In the genomic region with DNA sequence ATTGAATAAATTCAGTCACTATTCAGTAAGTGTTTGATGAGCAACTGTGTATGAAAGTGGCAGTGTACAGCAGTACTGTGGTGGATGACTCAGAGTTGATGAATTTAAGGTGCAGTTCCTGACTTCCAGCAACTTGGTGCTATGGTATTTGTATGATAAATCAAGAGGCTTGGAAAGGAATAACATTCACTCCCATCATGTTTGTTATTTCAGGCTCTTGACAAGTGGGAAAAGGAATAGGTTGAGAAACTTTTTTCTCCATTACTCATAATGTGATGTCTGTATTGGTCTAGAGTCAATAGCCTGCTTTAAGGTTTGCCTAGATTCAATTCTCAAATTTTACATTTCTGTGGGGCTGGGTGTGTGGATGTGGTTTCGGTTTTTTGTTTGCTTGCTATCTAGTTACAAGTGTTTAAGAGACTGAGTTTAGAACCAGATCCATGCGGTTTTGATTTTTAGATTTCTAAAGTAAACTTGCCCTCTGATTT, we compare ENCODE assay signal across 10 cellular contexts. TPM values are rescaled to one million over a fixed set of nuclear protein-coding genes. Genes with fewer than 3 reads are reported as not detected.
A peak's percentile ranks its signal among the peaks of the same experiment; 100 is the strongest.
DNase-seq lines count a peak whose midpoint lies in the region; TF ChIP-seq lines count a peak whose summit lies in the region.
"Had no signal": no experiment of that assay in that cellular context is flagged by ENCODE, and none has a peak within 500 bp of the region (broad histone marks: within the 10 kb centered on the region; RNA-seq: fewer than 3 reads in every experiment).

No MANE protein-coding gene starts in this region.

- H3F3A ChIP-seq in PC-9 (ENCODE audit: insufficient read depth, low read depth) = peaks cover 17% of the 10 kb centered on the region; the same call in 1 of the 2 replicates

- intact Hi-C loops in PC-9 (cut with micrococcal nuclease; ENCODE audit: unreplicated experiment) (loop anchor here (1.0 kb wide), 3 partner anchors 19 to 72 kb away; a partner anchor contains a TSS), stomach (cut with DNase I; ENCODE audit: low total_unique reads) (no loop called here), spleen (cut with DNase I; ENCODE audit: low total_unique reads) (no loop called here)

- H3K27ac ChIP-seq in PC-9 (peak overlapping the region; percentile 87), stomach (peak overlapping the region in 4 of 5 donors; percentile 43 to 79 (median 57)), spleen (no peak overlapping the region)

- no peaks in the 10 kb centered on the region for H4K20me1 ChIP-seq in PC-9 (ENCODE audit: insufficient read depth)

- H3K36me3 Mint-ChIP-seq in activated T-cell treated with anti-CD3 and anti-CD28 coated beads, Interleukin-2, amount 50 U/mL, for 24 hours (ENCODE audit: low read depth) = no peaks in the 10 kb centered on the region
- H3K36me3 Mint-ChIP-seq: CD8-positive, alpha-beta T cell had no signal

- H3K4me1 Mint-ChIP-seq in activated T-cell treated with anti-CD3 and anti-CD28 coated beads, Interleukin-2, amount 50 U/mL, for 24 hours (ENCODE audit: low read depth) = peaks cover 17% of the 10 kb centered on the region

- H3K27me3 ChIP-seq in PC-9 (ENCODE audit: insufficient read depth, low read depth) (no peaks in the 10 kb centered on the region), stomach (no peaks in the 10 kb centered on the region), spleen (replicated peaks in 1 of 7) (peaks cover 0 to 6% (median 0%) of the 10 kb centered on the region in 7 donors)

- DNase-seq in activated T-cell treated with anti-CD3 and anti-CD28 coated beads, Interleukin-2, amount 50 U/mL, for 24 hours = no peak
- DNase-seq in activated T-cell treated with anti-CD3 and anti-CD28 coated beads, Interleukin-2, amount 50 U/mL, for 48 hours = no peak
- DNase-seq in PC-9 = peak; percentile 44 to 97
- DNase-seq in foreskin fibroblast = peak; percentile 89 to 91
- no peak for DNase-seq in stomach
- DNase-seq in C1 segment of cervical spinal cord (lab: John Stamatoyannopoulos, UW) = no peak
- DNase-seq in spleen = no peak
- DNase-seq in activated CD4-positive, CD25-positive, alpha-beta regulatory T cell (lab: John Stamatoyannopoulos, UW) = no peak
- DNase-seq: CD8-positive, alpha-beta T cell had no signal

- peak overlapping the region; percentile 38 for H3K27ac Mint-ChIP-seq in activated T-cell treated with anti-CD3 and anti-CD28 coated beads, Interleukin-2, amount 50 U/mL, for 24 hours
- H3K27ac Mint-ChIP-seq: CD8-positive, alpha-beta T cell had no signal

- no peak overlapping the region for H3K4me3 Mint-ChIP-seq in activated T-cell treated with anti-CD3 and anti-CD28 coated beads, Interleukin-2, amount 50 U/mL, for 24 hours
- H3K4me3 Mint-ChIP-seq: CD8-positive, alpha-beta T cell; nephron had no signal

- H2AFZ ChIP-seq in PC-9 = no peak overlapping the region

- BruUV-seq in PC-9 (replicated peaks; lab: Mats Ljungman, UMichigan) = no TSS peak

- WGBS in stomach, 5 donors = 17 to 50% (median 30%) methylated on average over 2 of the region's 2 CpGs
- 73 to 87% (median 82%) methylated on average over 2 of the region's 2 CpGs for WGBS in spleen, 5 donors

- peak overlapping the region; percentile 65 for H3K4me2 ChIP-seq in PC-9

- TF ChIP-seq POLR2A in stomach (IDR thresholded peaks at IDR 0.05) (no peak), spleen (IDR thresholded peaks at IDR 0.05) (no peak)

- 0 out of 2 replicates have a peak, but pooled peaks cover 2% of the 10 kb centered on the region for H3K79me2 ChIP-seq in PC-9 (ENCODE audit: low read depth)

- no peaks in the 10 kb centered on the region for H3K9me3 Mint-ChIP-seq in activated T-cell treated with anti-CD3 and anti-CD28 coated beads, Interleukin-2, amount 50 U/mL, for 24 hours
- H3K9me3 Mint-ChIP-seq: CD8-positive, alpha-beta T cell; nephron had no signal

- no peak for TF ChIP-seq EP300 in stomach (IDR thresholded peaks at IDR 0.05)

- H3K27me3 Mint-ChIP-seq in activated T-cell treated with anti-CD3 and anti-CD28 coated beads, Interleukin-2, amount 50 U/mL, for 24 hours = peaks cover 43% of the 10 kb centered on the region

- TF ChIP-seq CTCF in PC-9 (conservative IDR thresholded peaks at IDR 0.05) (no peak), foreskin fibroblast (IDR thresholded peaks at IDR 0.05; ENCODE audit: low read depth, low read length) (no peak), stomach (IDR thresholded peaks at IDR 0.05) (no peak), spleen (IDR thresholded peaks at IDR 0.05 in 8 of 11, conservative IDR thresholded peaks at IDR 0.05 in 3 of 11) (no peak)

- no peaks in the 10 kb centered on the region for H3K36me3 ChIP-seq in PC-9 (ENCODE audit: low read depth)
- peaks cover 0 to 5% (median 0%) of the 10 kb centered on the region in 4 donors for H3K36me3 ChIP-seq in stomach
- no peaks in the 10 kb centered on the region for H3K36me3 ChIP-seq in spleen

- no peaks in the 10 kb centered on the region for H3K9me2 ChIP-seq in PC-9 (ENCODE audit: insufficient read depth)

- CTCF ChIA-PET in PC-9 (lab: Charles Lee) = interaction anchor here (2.1 kb wide), 1 partner anchor 17 kb away, joined by 8 read pairs; no protein-coding TSS in a partner anchor

- H3K4me3 ChIP-seq in PC-9 = peak overlapping the region; percentile 20; the same call in 1 of the 2 replicates
- no peak overlapping the region for H3K4me3 ChIP-seq in foreskin fibroblast (ENCODE audit: low read depth in 1 of 2, low read length in 2 of 2)
- no peak overlapping the region for H3K4me3 ChIP-seq in stomach
- no peak overlapping the region for H3K4me3 ChIP-seq in spleen

- POLR2A ChIA-PET in PC-9 (lab: Charles Lee; ENCODE audit: unreplicated experiment) = interaction anchor here (0.5 to 0.6 kb wide), 3 partner anchors 32 to 176 kb away, joined by 4 to 6 read pairs (median 5); no protein-coding TSS in a partner anchor

- H3K9me3 ChIP-seq in PC-9 (ENCODE audit: insufficient read depth, low read depth) (no peaks in the 10 kb centered on the region; the same call in 1 of the 2 replicates), stomach (no peaks in the 10 kb centered on the region), spleen (no peaks in the 10 kb centered on the region)

- H3K4me1 ChIP-seq in PC-9 (replicated peaks; ENCODE audit: insufficient read depth) (peaks cover 26% of the 10 kb centered on the region), stomach (peaks cover 5 to 53% (median 34%) of the 10 kb centered on the region in 4 donors), spleen (no peaks in the 10 kb centered on the region)

RNA-seq across cellular contexts. Expression of a gene that starts 35.1 kb away (rescaled TPM):
- 1.1 and 1.3 TPM in 2 replicates for total RNA-seq in PC-9 (2021)
- total RNA-seq in stomach = 10 to 100 TPM in 1 of 5 donors, 1 to 10 TPM in 3, under 1 TPM in 1; 0.58 to 10.7 (median 6.4) TPM
- polyA plus RNA-seq in stomach = 1 to 10 TPM; 1.1 to 2.6 (median 1.1) TPM
- 10 to 100 TPM; 10.4 to 14.0 (median 12.5) TPM for total RNA-seq in spleen
- polyA plus RNA-seq in spleen = 1 to 10 TPM; 5.5 to 6.2 (median 5.9) TPM

Comparison
In these comparisons a context has a peak if more than half of its experiments do, and no peak if none do; other contexts are left out.
1. DNase-seq: peak in PC-9 (2 of 2) and foreskin fibroblast (2 of 2); none in activated T-cell treated with anti-CD3 and anti-CD28 coated beads, Interleukin-2, amount 50 U/mL, for 24 hours (single experiment), activated T-cell treated with anti-CD3 and anti-CD28 coated beads, Interleukin-2, amount 50 U/mL, for 48 hours (0 of 2), stomach (single experiment), C1 segment of cervical spinal cord (0 of 14), spleen (single experiment) and activated CD4-positive, CD25-positive, alpha-beta regulatory T cell (0 of 4).
2. H3K27ac ChIP-seq: peak in PC-9 (single experiment) and stomach (4 of 5); none in spleen (0 of 8).